ENCODE assay signal across 10 cellular contexts in genomic region chr6:81750201-81750600, GRCh38. TPM values are rescaled to one million over a fixed set of nuclear protein-coding genes. Genes with fewer than 3 reads are reported as not detected.
DNase-seq lines count a peak whose midpoint lies in the region; ATAC-seq and TF ChIP-seq lines count a peak whose summit lies in the region.
"Had no signal": no experiment of that assay in that cellular context is flagged by ENCODE, and none has a peak within 500 bp of the region (broad histone marks: within the 10 kb centered on the region; RNA-seq: fewer than 3 reads in every experiment).

No MANE protein-coding gene starts in this region.

- CTCF ChIA-PET in WTC11 (lab: Charles Lee) = no interaction called here

- H3K27me3 Mint-ChIP-seq in WTC11 (ENCODE audit: low read depth) (peaks cover 32% of the 10 kb centered on the region), immature natural killer cell (ENCODE audit: low read depth in 3 of 3) (peaks cover 12 to 17% (median 16%) of the 10 kb centered on the region in 3 donors)

- H3K9me3 ChIP-seq in skeletal muscle tissue (ENCODE audit: control insufficient read depth in 3 of 3, low read length in 3 of 3) = no peaks in the 10 kb centered on the region
- no peaks in the 10 kb centered on the region for H3K9me3 ChIP-seq in effector memory CD4-positive, alpha-beta T cell (ENCODE audit: control insufficient read depth, low read length)

- no peak for TF ChIP-seq CTCF in WTC11 (IDR thresholded peaks at IDR 0.05)

- peak overlapping the region; percentile 80 to 95 (median 87) for H3K9ac ChIP-seq in skeletal muscle tissue (ENCODE audit: low read depth in 1 of 3, low read length in 3 of 3)

- H3K9me3 Mint-ChIP-seq in WTC11 = no peaks in the 10 kb centered on the region
- no peaks in the 10 kb centered on the region for H3K9me3 Mint-ChIP-seq in immature natural killer cell

- H3K27ac Mint-ChIP-seq in WTC11 = no peak overlapping the region
- H3K27ac Mint-ChIP-seq in immature natural killer cell = peak overlapping the region in 4 of 6 donors; percentile 68 to 99 (median 98)

- peaks cover 0 to 3% (median 0%) of the 10 kb centered on the region in 3 donors for H3K36me3 ChIP-seq in skeletal muscle tissue (ENCODE audit: control insufficient read depth in 3 of 3, insufficient read depth in 3 of 3, low read length in 3 of 3)
- no peaks in the 10 kb centered on the region for H3K36me3 ChIP-seq in effector memory CD4-positive, alpha-beta T cell (ENCODE audit: control insufficient read depth, insufficient read depth, low read length)

- POLR2A ChIA-PET in WTC11 (lab: Charles Lee) = no interaction called here

- H3K4me3 Mint-ChIP-seq in WTC11 (peak overlapping the region; percentile 95), immature natural killer cell (peak overlapping the region; percentile 96 to 100 (median 99))

- H3K4me1 ChIP-seq in skeletal muscle tissue (ENCODE audit: control insufficient read depth in 3 of 3, insufficient read depth in 3 of 3, low read length in 3 of 3) = peaks cover 21 to 34% (median 30%) of the 10 kb centered on the region in 3 donors
- H3K4me1 ChIP-seq in effector memory CD4-positive, alpha-beta T cell (ENCODE audit: control insufficient read depth, insufficient read depth, low read length, poor library complexity, severe bottlenecking) = peaks cover 14% of the 10 kb centered on the region

- H3K27ac ChIP-seq in skeletal muscle tissue (ENCODE audit: low read depth, low read length) = peak overlapping the region; percentile 95
- H3K27ac ChIP-seq in effector memory CD4-positive, alpha-beta T cell (ENCODE audit: insufficient read depth, low read length, poor library complexity, severe bottlenecking) = no peak overlapping the region

- H3K36me3 Mint-ChIP-seq in WTC11 (peaks cover 2% of the 10 kb centered on the region; the same call in 1 of the 2 replicates), immature natural killer cell (peaks cover 0 to 20% (median 4%) of the 10 kb centered on the region in 3 donors)

- H3K4me3 ChIP-seq in GM08714 (ENCODE audit: low read length) = peak overlapping the region; percentile 88; the same call in 1 of the 2 replicates
- H3K4me3 ChIP-seq in skeletal muscle tissue (ENCODE audit: low read length in 3 of 3) = peak overlapping the region; percentile 92 to 95 (median 94)
- no peak overlapping the region for H3K4me3 ChIP-seq in effector memory CD4-positive, alpha-beta T cell (ENCODE audit: insufficient read depth, low read depth, low read length, poor library complexity, severe bottlenecking)

- H3K27me3 ChIP-seq in skeletal muscle tissue (ENCODE audit: control insufficient read depth in 3 of 3, insufficient read depth in 3 of 3, low read length in 3 of 3) = no peaks in the 10 kb centered on the region
- H3K27me3 ChIP-seq in effector memory CD4-positive, alpha-beta T cell (replicated peaks; ENCODE audit: control insufficient read depth, insufficient read depth, low read length, poor library complexity, severe bottlenecking) = no peaks in the 10 kb centered on the region

- no peak for ATAC-seq in WTC11
- no peak for ATAC-seq in HG03565 (IDR thresholded peaks at IDR 0.05; ENCODE audit: unreplicated experiment)
- ATAC-seq: GM12878 had no signal

- DNase-seq in WTC11 (ENCODE audit: low spot score) (no peak), immature natural killer cell (no peak), NCI-H748 treated with DMSO at 0.1 percent for 48 hours (lab: John Stamatoyannopoulos, UW) (no peak)
- no peak for DNase-seq in stimulated activated CD4-positive, alpha-beta T cell treated with anti-CD3 and anti-CD28 coated beads, Interleukin-12 subunit alpha, Interleukin-12 subunit beta, amount 100 ng/mL, for 4 hours
- DNase-seq in effector memory CD4-positive, alpha-beta T cell = no peak
- DNase-seq: amniotic stem cell had no signal

- H3K4me1 Mint-ChIP-seq in WTC11 (peaks cover 25% of the 10 kb centered on the region), immature natural killer cell (peaks cover 53 to 71% of the 10 kb centered on the region in 2 donors)

TF ChIP-seq in WTC11, 78 proteins besides CTCF, POLR2A, EP300 and RAD21:
- TF ChIP-seq, protein P1, sequence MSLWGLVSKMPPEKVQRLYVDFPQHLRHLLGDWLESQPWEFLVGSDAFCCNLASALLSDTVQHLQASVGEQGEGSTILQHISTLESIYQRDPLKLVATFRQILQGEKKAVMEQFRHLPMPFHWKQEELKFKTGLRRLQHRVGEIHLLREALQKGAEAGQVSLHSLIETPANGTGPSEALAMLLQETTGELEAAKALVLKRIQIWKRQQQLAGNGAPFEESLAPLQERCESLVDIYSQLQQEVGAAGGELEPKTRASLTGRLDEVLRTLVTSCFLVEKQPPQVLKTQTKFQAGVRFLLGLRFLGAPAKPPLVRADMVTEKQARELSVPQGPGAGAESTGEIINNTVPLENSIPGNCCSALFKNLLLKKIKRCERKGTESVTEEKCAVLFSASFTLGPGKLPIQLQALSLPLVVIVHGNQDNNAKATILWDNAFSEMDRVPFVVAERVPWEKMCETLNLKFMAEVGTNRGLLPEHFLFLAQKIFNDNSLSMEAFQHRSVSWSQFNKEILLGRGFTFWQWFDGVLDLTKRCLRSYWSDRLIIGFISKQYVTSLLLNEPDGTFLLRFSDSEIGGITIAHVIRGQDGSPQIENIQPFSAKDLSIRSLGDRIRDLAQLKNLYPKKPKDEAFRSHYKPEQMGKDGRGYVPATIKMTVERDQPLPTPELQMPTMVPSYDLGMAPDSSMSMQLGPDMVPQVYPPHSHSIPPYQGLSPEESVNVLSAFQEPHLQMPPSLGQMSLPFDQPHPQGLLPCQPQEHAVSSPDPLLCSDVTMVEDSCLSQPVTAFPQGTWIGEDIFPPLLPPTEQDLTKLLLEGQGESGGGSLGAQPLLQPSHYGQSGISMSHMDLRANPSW (CRISPR knock-in tag; conservative IDR thresholded peaks at IDR 0.05; ENCODE audit: low read depth) = no peak
- TF ChIP-seq ZBTB21 (CRISPR knock-in tag; IDR thresholded peaks at IDR 0.05; ENCODE audit: borderline replicate concordance) = no peak
- TF ChIP-seq ZBTB43 (CRISPR knock-in tag; IDR thresholded peaks at IDR 0.05) = no peak

RNA-seq across cellular contexts. Expression of gene TENT5A, which starts 2.3 kb away (rescaled TPM):
- total RNA-seq in WTC11 (2021) (3.2 to 4.4 TPM (median 4.2 TPM) in 3 replicates), skeletal muscle tissue (28.2 TPM)
- polyA plus RNA-seq in immature natural killer cell = 10 to 100 TPM in 2 of 3 donors, 1 to 10 TPM in 1; 8.0 to 12.8 (median 10.7) TPM
